ENCODE assay signal across 1 cellular context in the genomic region with DNA sequence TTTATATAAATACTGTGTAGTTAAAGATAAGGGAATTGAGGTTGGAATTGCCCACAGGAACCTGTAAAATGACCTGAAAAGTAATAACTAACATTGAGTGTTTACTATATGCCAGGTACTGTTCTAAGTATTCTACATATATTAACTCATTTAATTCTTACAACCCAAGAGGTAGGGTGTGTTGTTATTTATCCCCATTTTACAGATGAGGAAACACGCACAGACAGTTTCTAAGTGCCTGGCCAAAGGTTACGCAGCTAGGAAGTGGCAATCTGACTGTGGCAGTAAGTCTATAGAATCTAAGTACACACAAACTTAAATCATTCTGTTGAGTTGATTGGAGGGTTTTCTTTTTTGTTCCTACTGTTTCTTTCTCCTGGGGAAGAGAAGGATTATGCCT.
TF ChIP-seq lines count a peak whose summit lies in the region.

No MANE protein-coding gene starts in this region.

TF ChIP-seq in H1, 55 proteins besides CTCF, POLR2A, EP300 and RAD21:
- TF ChIP-seq YY1 (IDR thresholded peaks at IDR 0.05; ENCODE audit: low read depth, low read length) = no peak
- no peak for TF ChIP-seq SP2 (IDR thresholded peaks at IDR 0.05; ENCODE audit: low read length)
- no peak for TF ChIP-seq SUZ12 (IDR thresholded peaks at IDR 0.05; ENCODE audit: low read length)
- TF ChIP-seq HDAC2 (IDR thresholded peaks at IDR 0.05; ENCODE audit: borderline replicate concordance in 1 of 2, low read depth in 2 of 2, low read length in 2 of 2) = no peak
